In genomic region chr12:50186667-50187066, GRCh38 we compare ENCODE assay signal across 12 cellular contexts. TPM values are rescaled to one million over a fixed set of nuclear protein-coding genes. Genes with fewer than 3 reads are reported as not detected.
A peak's percentile ranks its signal among the peaks of the same experiment; 100 is the strongest.
DNase-seq lines count a peak whose midpoint lies in the region; ATAC-seq and TF ChIP-seq lines count a peak whose summit lies in the region.
"Had no signal": no experiment of that assay in that cellular context is flagged by ENCODE, and none has a peak within 500 bp of the region (broad histone marks: within the 10 kb centered on the region; RNA-seq: fewer than 3 reads in every experiment).

No MANE protein-coding gene starts in this region.

- in situ Hi-C loops in astrocyte of the spinal cord (cut with HindIII; ENCODE audit: low sequenced_read_pairs): no loop called here

- no peaks in the 10 kb centered on the region for H3K27me3 Mint-ChIP-seq in mesothelial cell of epicardium (ENCODE audit: low read depth)

- H3K9me3 Mint-ChIP-seq in mesothelial cell of epicardium: no peaks in the 10 kb centered on the region
- H3K9me3 Mint-ChIP-seq: CD8-positive, alpha-beta T cell had no signal

- peaks cover 2% of the 10 kb centered on the region for H3K36me3 Mint-ChIP-seq in mesothelial cell of epicardium

- H3K4me3 Mint-ChIP-seq in mesothelial cell of epicardium: no peak overlapping the region
- H3K4me3 Mint-ChIP-seq: CD8-positive, alpha-beta T cell had no signal

- ATAC-seq in HG03039 (IDR thresholded peaks at IDR 0.05; ENCODE audit: unreplicated experiment): no peak
- ATAC-seq: CD8-positive, alpha-beta T cell had no signal

- no peak for TF ChIP-seq CTCF in astrocyte of the spinal cord (IDR thresholded peaks at IDR 0.05; ENCODE audit: low read depth, low read length)
- TF ChIP-seq CTCF in mesothelial cell of epicardium (IDR thresholded peaks at IDR 0.05; ENCODE audit: unreplicated experiment): no peak

- H3K4me1 Mint-ChIP-seq in mesothelial cell of epicardium: peaks cover 58% of the 10 kb centered on the region

- DNase-seq in AG08396 (ENCODE audit: low spot score) (peak; percentile 19), NCI-H226 (peak; percentile 69), astrocyte of the spinal cord (ENCODE audit: low read depth, low spot score) (peak; percentile 66), mesothelial cell of epicardium (ENCODE audit: low spot score in 2 of 2, unreplicated experiment in 2 of 2) (no peak), MV-4-11 (lab: John Stamatoyannopoulos, UW) (no peak), NCI-H69 (lab: John Stamatoyannopoulos, UW) (no peak)
- no peak for DNase-seq in activated CD8-positive, alpha-beta memory T cell treated with anti-CD3 and anti-CD28 coated beads for 24 hours
- DNase-seq: activated gamma-delta T cell treated with Interleukin-2 at 50 U/mL for 16 hours; CD8-positive, alpha-beta T cell; NCI-H1092; sigmoid colon had no signal

- no peak overlapping the region for H3K4me3 ChIP-seq in astrocyte of the spinal cord (ENCODE audit: low read depth, low read length)
- H3K4me3 ChIP-seq: sigmoid colon had no signal

- peak overlapping the region; percentile 91 for H3K27ac Mint-ChIP-seq in mesothelial cell of epicardium

RNA-seq across cellular contexts. Expression of gene CERS5, which starts 19.5 kb away (rescaled TPM):
- total RNA-seq in mesothelial cell of epicardium: 70.4 to 77.1 TPM (median 75.3 TPM) in 3 replicates

Comparison
In these comparisons a context has a peak if more than half of its experiments do, and no peak if none do; other contexts are left out.
1. DNase-seq: peak in AG08396 (single experiment), NCI-H226 (single experiment) and astrocyte of the spinal cord (single experiment); none in mesothelial cell of epicardium (0 of 2), activated CD8-positive, alpha-beta memory T cell treated with anti-CD3 and anti-CD28 coated beads for 24 hours (single experiment), MV-4-11 (single experiment) and NCI-H69 (single experiment).